In genomic region chrX:10172867-10173266, GRCh38 we compare ENCODE assay signal across 17 cellular contexts. TPM values are rescaled to one million over a fixed set of nuclear protein-coding genes. Genes with fewer than 3 reads are reported as not detected.
DNase-seq lines count a peak whose midpoint lies in the region; ATAC-seq, FAIRE-seq and TF ChIP-seq lines count a peak whose summit lies in the region.
"Had no signal": no experiment of that assay in that cellular context is flagged by ENCODE, and none has a peak within 500 bp of the region (broad histone marks: within the 10 kb centered on the region; RNA-seq: fewer than 3 reads in every experiment).

No MANE protein-coding gene starts in this region.

- no peak overlapping the region for H3K14ac ChIP-seq in H1 (ENCODE audit: insufficient read length)
- H3K14ac ChIP-seq in mesenchymal stem cell (ENCODE audit: low read length in 2 of 2): no peak overlapping the region

- POLR2A ChIA-PET in H1 (lab: Charles Lee; ENCODE audit: partially characterized antibody): interaction anchor here (1.3 to 3.5 kb wide), 3 partner anchors 16 to 21 kb away, joined by 3 to 14 read pairs (median 4); partner anchors contain the start of gene CLCN4

- no peaks in the 10 kb centered on the region for H4K20me1 ChIP-seq in H1 (replicated peaks in 1 of 2; ENCODE audit: control insufficient read depth in 1 of 2, insufficient read depth in 2 of 2, low read length in 2 of 2)

- peak overlapping the region in 1 of 4 experiments; percentile 35; a peak in 2 of 8 replicates for H3K4me3 ChIP-seq in H1 (ENCODE audit: extremely low read depth in 1 of 4, insufficient read depth in 2 of 4, low read depth in 3 of 4, low read length in 4 of 4)
- no peak overlapping the region for H3K4me3 ChIP-seq in mesenchymal stem cell (ENCODE audit: insufficient read depth in 1 of 2, low read depth in 1 of 2, low read length in 2 of 2)
- peak overlapping the region; percentile 22 for H3K4me3 ChIP-seq in suprapubic skin

- CTCF ChIA-PET in H1 (lab: Charles Lee; ENCODE audit: partially characterized antibody): interaction anchor here (0.6 to 1.5 kb wide), 2 partner anchors 17 to 281 kb away, joined by 3 read pairs; no protein-coding TSS in a partner anchor

- H2BK15ac ChIP-seq in H1 (ENCODE audit: low read length) (no peak overlapping the region), mesenchymal stem cell (ENCODE audit: low read depth, poor library complexity, severe bottlenecking) (no peak overlapping the region)

- no peak overlapping the region for H2BK20ac ChIP-seq in H1 (ENCODE audit: low read length)

- H3K4me2 ChIP-seq in H1 (ENCODE audit: insufficient read depth in 1 of 2, low read depth in 2 of 2, low read length in 2 of 2) (peak overlapping the region; percentile 49 to 62), mesenchymal stem cell (ENCODE audit: low read length, poor library complexity, severe bottlenecking) (no peak overlapping the region)

- H3K23ac ChIP-seq in H1 (ENCODE audit: insufficient read length) (no peak overlapping the region), mesenchymal stem cell (ENCODE audit: low read length in 2 of 2) (no peak overlapping the region)

- TF ChIP-seq RAD21 in H1 (IDR thresholded peaks at IDR 0.05 in 1 of 2, conservative IDR thresholded peaks at IDR 0.05 in 1 of 2; ENCODE audit: low read depth in 2 of 2, low read length in 2 of 2): 0 out of 4 replicates have a peak, but pooled peaks of 1 of the 2 experiments have one; percentile 6

- no peak overlapping the region for H3K27ac Mint-ChIP-seq in natural killer cell treated with Interleukin-12 subunit alpha and Interleukin-12 subunit beta and Interleukin-15 and Interleukin-18, amount 100 ng/mL, for 72 hours
- H3K27ac Mint-ChIP-seq: activated naive CD8-positive, alpha-beta T cell had no signal

- H3K79me1 ChIP-seq in H1 (ENCODE audit: low read depth, low read length) (no peaks in the 10 kb centered on the region), mesenchymal stem cell (replicated peaks; ENCODE audit: low read length, poor library complexity, severe bottlenecking) (peaks cover 8% of the 10 kb centered on the region)

- H3K79me2 ChIP-seq in H1 (ENCODE audit: control insufficient read depth in 1 of 2, insufficient read depth in 2 of 2, low read length in 2 of 2): no peaks in the 10 kb centered on the region

- TF ChIP-seq EP300 in H1 (IDR thresholded peaks at IDR 0.05; ENCODE audit: borderline replicate concordance in 1 of 2, low read depth in 2 of 2, low read length in 2 of 2): no peak
- TF ChIP-seq EP300 in suprapubic skin (IDR thresholded peaks at IDR 0.05): no peak

- DNase-seq in DMS79 treated with DMSO at 0.1 percent for 48 hours (lab: John Stamatoyannopoulos, UW) (peak; percentile 4), DMS79 (lab: John Stamatoyannopoulos, UW) (no peak), H1 (ENCODE audit: low read depth in 1 of 2, low spot score in 2 of 2) (no peak), mesenchymal stem cell (peak; percentile 38), suprapubic skin (ENCODE audit: low spot score in 2 of 2) (no peak), G401 (ENCODE audit: low spot score) (no peak)
- no peak for DNase-seq in natural killer cell treated with Interleukin-12 subunit alpha and Interleukin-12 subunit beta and Interleukin-15 and Interleukin-18, amount 100 ng/mL, for 72 hours (ENCODE audit: low spot score)
- DNase-seq: 8988T; activated CD4-positive, alpha-beta T cell treated with anti-CD3 and anti-CD28 coated beads for 1 hour; KBM-7; NCI-H446 treated with DMSO at 0.1 percent for 48 hours; T-helper 1 cell had no signal

- peak overlapping the region; percentile 39 for H4K5ac ChIP-seq in H1 (ENCODE audit: insufficient read length, low read depth, low read length)

- H3K4ac ChIP-seq in H1 (replicated peaks; ENCODE audit: insufficient read length, low read depth, low read length): no peak overlapping the region
- H3K4ac ChIP-seq in mesenchymal stem cell (ENCODE audit: low read depth in 1 of 2, low read length in 2 of 2): no peak overlapping the region

- no peak for ATAC-seq in GM18907 (IDR thresholded peaks at IDR 0.05; ENCODE audit: unreplicated experiment)
- ATAC-seq in natural killer cell treated with Interleukin-12 subunit alpha and Interleukin-12 subunit beta and Interleukin-15 and Interleukin-18, amount 100 ng/mL, for 72 hours: no peak

- no peaks in the 10 kb centered on the region for H3K36me3 Mint-ChIP-seq in natural killer cell treated with Interleukin-12 subunit alpha and Interleukin-12 subunit beta and Interleukin-15 and Interleukin-18, amount 100 ng/mL, for 72 hours
- H3K36me3 Mint-ChIP-seq: activated naive CD8-positive, alpha-beta T cell had no signal

- no peaks in the 10 kb centered on the region for H3K9me3 Mint-ChIP-seq in natural killer cell treated with Interleukin-12 subunit alpha and Interleukin-12 subunit beta and Interleukin-15 and Interleukin-18, amount 100 ng/mL, for 72 hours

- H2BK120ac ChIP-seq in H1 (replicated peaks; ENCODE audit: low read depth, low read length) (no peak overlapping the region), mesenchymal stem cell (ENCODE audit: low read depth, low read length) (no peak overlapping the region)

- H4K91ac ChIP-seq in H1 (replicated peaks; ENCODE audit: insufficient read length, low read length) (peak overlapping the region; percentile 37), mesenchymal stem cell (ENCODE audit: low read length) (no peak overlapping the region)

- H3K9ac ChIP-seq in H1 (replicated peaks in 1 of 4; ENCODE audit: extremely low read depth in 1 of 4, low read depth in 3 of 4, low read length in 3 of 4): peak overlapping the region in 1 of 4 experiments; percentile 32; a peak in 3 of 7 replicates
- H3K9ac ChIP-seq in mesenchymal stem cell (ENCODE audit: low read length): peak overlapping the region; percentile 49

- peak overlapping the region; percentile 38; the same call in 1 of the 2 replicates for H3K18ac ChIP-seq in H1 (ENCODE audit: extremely low read depth, low read length)
- peak overlapping the region in 1 of 2 experiments; percentile 4 for H3K18ac ChIP-seq in mesenchymal stem cell (ENCODE audit: low read depth in 1 of 2, low read length in 2 of 2)

- 80% methylated on average over 5 of the region's 11 CpGs; no CpG with 5 or more reads in 1 of the 2 experiments for WGBS in H1 (ENCODE audit: extremely low coverage in 1 of 2, insufficient coverage in 1 of 2, insufficient read length in 1 of 2, insufficient replicate concordance in 2 of 2, low coverage in 1 of 2, low lambda C conversion rate in 2 of 2, missing lambda C conversion rate in 1 of 2), 2 experiments
- 42% methylated on average over 10 of the region's 11 CpGs for WGBS in mesenchymal stem cell
- WGBS in suprapubic skin: 61% methylated on average over 11 of the region's 11 CpGs

- no peak overlapping the region for H3K56ac ChIP-seq in H1 (replicated peaks; ENCODE audit: insufficient read length, low read depth, low read length)

- H3K9me3 ChIP-seq in H1 (ENCODE audit: insufficient read depth in 2 of 2, low read depth in 1 of 2, low read length in 1 of 2) (no peaks in the 10 kb centered on the region), mesenchymal stem cell (ENCODE audit: control insufficient read depth, low read length) (no peaks in the 10 kb centered on the region), suprapubic skin (no peaks in the 10 kb centered on the region)
- H3K9me3 ChIP-seq: sigmoid colon had no signal

- H2AK5ac ChIP-seq in H1 (ENCODE audit: low read depth, low read length) (no peak overlapping the region), mesenchymal stem cell (ENCODE audit: low read length, severe bottlenecking) (no peak overlapping the region)

- H3K36me3 ChIP-seq in H1 (ENCODE audit: control insufficient read depth in 2 of 4, insufficient read depth in 4 of 4, low read length in 3 of 4) (no peaks in the 10 kb centered on the region), mesenchymal stem cell (ENCODE audit: control insufficient read depth in 1 of 2, insufficient read depth in 2 of 2, low read depth in 1 of 2, low read length in 2 of 2) (no peaks in the 10 kb centered on the region), suprapubic skin (no peaks in the 10 kb centered on the region)
- H3K36me3 ChIP-seq: sigmoid colon had no signal

- TF ChIP-seq CTCF in H1 (IDR thresholded peaks at IDR 0.05; ENCODE audit: control extremely low read depth in 1 of 3, insufficient read depth in 1 of 3, low read depth in 1 of 3, low read length in 3 of 3): no peak
- no peak for TF ChIP-seq CTCF in suprapubic skin (IDR thresholded peaks at IDR 0.05)

- no peak overlapping the region for H2BK12ac ChIP-seq in H1 (ENCODE audit: low read depth, low read length)
- no peak overlapping the region for H2BK12ac ChIP-seq in mesenchymal stem cell (ENCODE audit: low read length in 2 of 2)

- H2AFZ ChIP-seq in H1 (ENCODE audit: low read length) (no peak overlapping the region), mesenchymal stem cell (ENCODE audit: low read depth, low read length) (no peak overlapping the region)

- peaks cover 14 to 16% of the 10 kb centered on the region in 2 donors for H3K27me3 Mint-ChIP-seq in natural killer cell treated with Interleukin-12 subunit alpha and Interleukin-12 subunit beta and Interleukin-15 and Interleukin-18, amount 100 ng/mL, for 72 hours
- H3K27me3 Mint-ChIP-seq: activated naive CD8-positive, alpha-beta T cell had no signal

- peaks cover 0 to 9% of the 10 kb centered on the region in 2 donors for H3K4me1 Mint-ChIP-seq in natural killer cell treated with Interleukin-12 subunit alpha and Interleukin-12 subunit beta and Interleukin-15 and Interleukin-18, amount 100 ng/mL, for 72 hours (ENCODE audit: low read depth in 2 of 2)

- H4K8ac ChIP-seq in H1 (ENCODE audit: extremely low read depth, insufficient read depth, low read length) (peak overlapping the region; percentile 87; the same call in 1 of the 2 replicates), mesenchymal stem cell (ENCODE audit: low read length) (peak overlapping the region; percentile 76)

- H3K27ac ChIP-seq in H1 (ENCODE audit: low read depth, low read length) (0 out of 2 replicates have a peak overlapping the region, but pooled peaks have one; percentile 60), mesenchymal stem cell (ENCODE audit: low read length, poor library complexity, severe bottlenecking) (no peak overlapping the region), suprapubic skin (no peak overlapping the region)

- H3K4me1 ChIP-seq in H1 (replicated peaks in 1 of 4; ENCODE audit: control insufficient read depth in 3 of 4, insufficient read depth in 4 of 4, low read length in 3 of 4) (peaks cover 4 to 14% (median 12%) of the 10 kb centered on the region in 4 experiments), mesenchymal stem cell (ENCODE audit: control insufficient read depth, insufficient read depth, low read depth, low read length) (peaks cover 22% of the 10 kb centered on the region), suprapubic skin (peaks cover 21% of the 10 kb centered on the region)

- H2BK5ac ChIP-seq in H1 (ENCODE audit: low read depth, low read length): no peak overlapping the region
- H2BK5ac ChIP-seq in mesenchymal stem cell (ENCODE audit: low read depth, low read length, poor library complexity, severe bottlenecking): no peak overlapping the region

- H3K27me3 ChIP-seq in H1 (replicated peaks in 1 of 4; ENCODE audit: control insufficient read depth in 3 of 4, extremely low read depth in 1 of 4, insufficient read depth in 3 of 4, low read length in 3 of 4) (no peaks in the 10 kb centered on the region; a peak in 1 of 7 replicates), mesenchymal stem cell (ENCODE audit: control insufficient read depth in 1 of 2, insufficient read depth in 1 of 2, low read length in 2 of 2) (no peaks in the 10 kb centered on the region), suprapubic skin (no peaks in the 10 kb centered on the region)
- H3K27me3 ChIP-seq: sigmoid colon had no signal

- in situ Hi-C loops in G401 (cut with HindIII; ENCODE audit: low sequenced_read_pairs): no loop called here

- H3K23me2 ChIP-seq in H1 (ENCODE audit: low read depth, low read length): no peaks in the 10 kb centered on the region

- peak; percentile 65 for FAIRE-seq in H1 (lab: Jason Lieb, UNC)
- FAIRE-seq: colon, keratinocyte had no signal

- H3K4me3 Mint-ChIP-seq in natural killer cell treated with Interleukin-12 subunit alpha and Interleukin-12 subunit beta and Interleukin-15 and Interleukin-18, amount 100 ng/mL, for 72 hours: no peak overlapping the region
- H3K4me3 Mint-ChIP-seq: activated naive CD8-positive, alpha-beta T cell had no signal

- TF ChIP-seq POLR2A in H1 (IDR thresholded peaks at IDR 0.05; ENCODE audit: control extremely low read depth in 1 of 2, low read depth in 2 of 2, low read length in 2 of 2) (no peak), suprapubic skin (IDR thresholded peaks at IDR 0.05) (no peak)

RNA-seq across cellular contexts. Expression of gene CLCN4, which starts 16.1 kb away (rescaled TPM):
- 7.5 and 11.2 TPM in 2 replicates for total RNA-seq in H1 (2021; fragmentation: NEBNext Ultra II Directional; extraction: Animal tissue kit (Norgen Biotek cat#: 25700))
- polyA plus RNA-seq in H1 (2011; rRNA removed): 3.3 and 3.6 TPM in 2 replicates
- polyA plus RNA-seq in H1 (2011; cell fraction: cytosol; rRNA removed): 3.0 TPM
- polyA plus RNA-seq in H1 (2011; cell fraction: nucleus; rRNA removed): 5.1 TPM
- polyA plus RNA-seq in H1 (2012, experiment 1 of 2): 3.2 to 4.4 TPM (median 3.9 TPM) in 4 replicates
- 1.3 TPM for polyA plus RNA-seq in H1 (2012, experiment 2 of 2)
- polyA plus RNA-seq in H1 (2013, experiment 1 of 2): 4.3 TPM
- 5.0 TPM for polyA plus RNA-seq in H1 (2013, experiment 2 of 2)
- polyA minus RNA-seq in H1 (2011; rRNA and poly(A)+ RNA removed): 10.2 and 15.0 TPM in 2 replicates
- 5.1 TPM for polyA minus RNA-seq in H1 (2011; cell fraction: cytosol; rRNA and poly(A)+ RNA removed)
- polyA minus RNA-seq in H1 (2011; cell fraction: nucleus; rRNA and poly(A)+ RNA removed): 4.3 TPM
- 3.0 TPM for polyA plus RNA-seq in mesenchymal stem cell (2013, experiment 1 of 2)
- 3.0 TPM for polyA plus RNA-seq in mesenchymal stem cell (2013, experiment 2 of 2)
- 1 to 10 TPM in 3 of 4 donors, under 1 TPM in 1; 0.48 to 3.1 (median 2.5) TPM for total RNA-seq in suprapubic skin
- 2.6 and 3.6 TPM in 2 replicates for total RNA-seq in G401 (2014; rRNA removed; shearing (Covaris generic))
- not detected for total RNA-seq in natural killer cell treated with Interleukin-12 subunit alpha and Interleukin-12 subunit beta and Interleukin-15 and Interleukin-18, amount 100 ng/mL, for 72 hours

Comparison
In these comparisons a context has a peak if more than half of its experiments do, and no peak if none do; other contexts are left out.
1. DNase-seq: peak in DMS79 treated with DMSO at 0.1 percent for 48 hours (single experiment) and mesenchymal stem cell (single experiment); none in DMS79 (single experiment), H1 (0 of 2), suprapubic skin (0 of 2), G401 (single experiment) and natural killer cell treated with Interleukin-12 subunit alpha and Interleukin-12 subunit beta and Interleukin-15 and Interleukin-18, amount 100 ng/mL, for 72 hours (single experiment).